Comparison of ENCODE assay signal across 1 cellular context in the genomic region with DNA sequence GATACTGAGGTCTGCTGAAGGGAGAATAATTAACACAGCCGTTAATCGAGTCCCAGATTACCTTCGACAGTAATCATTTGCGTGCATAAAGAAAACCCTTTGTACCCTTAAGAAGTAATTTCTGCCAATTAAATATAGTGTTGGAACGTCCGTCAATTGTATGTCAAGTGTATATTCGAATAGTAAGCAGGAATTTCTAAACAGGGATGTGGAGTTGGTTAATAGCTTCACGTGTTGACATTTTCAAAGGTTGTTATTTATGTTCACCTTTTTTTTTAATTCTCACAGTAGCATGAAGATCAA.
TF ChIP-seq lines count a peak whose summit lies in the region.

No MANE protein-coding gene starts in this region.

TF ChIP-seq in GM12878, 131 proteins besides CTCF, POLR2A, EP300 and RAD21 (continued from another document):
- TF ChIP-seq E4F1 (IDR thresholded peaks at IDR 0.05; ENCODE audit: borderline replicate concordance, partially characterized antibody), result no peak
- no peak for TF ChIP-seq SMARCA5 (IDR thresholded peaks at IDR 0.05)
- no peak for TF ChIP-seq ZNF24 (IDR thresholded peaks at IDR 0.05)
- TF ChIP-seq POLR2AphosphoS5 (IDR thresholded peaks at IDR 0.05; ENCODE audit: low read length), result no peak
- no peak for TF ChIP-seq ELK1 (IDR thresholded peaks at IDR 0.05; ENCODE audit: low read depth, low read length)
- no peak for TF ChIP-seq BCL11A (IDR thresholded peaks at IDR 0.05; ENCODE audit: low read depth, low read length)
- TF ChIP-seq NFXL1 (IDR thresholded peaks at IDR 0.05; ENCODE audit: borderline replicate concordance), result no peak
- TF ChIP-seq CHD4 (IDR thresholded peaks at IDR 0.05), result no peak
- no peak for TF ChIP-seq ATF7 (IDR thresholded peaks at IDR 0.05; ENCODE audit: low read depth)
- no peak for TF ChIP-seq FOS (IDR thresholded peaks at IDR 0.05; ENCODE audit: borderline replicate concordance, extremely low read depth, insufficient read length)
- no peak for TF ChIP-seq JUND (IDR thresholded peaks at IDR 0.05; ENCODE audit: low read depth, low read length)
- no peak for TF ChIP-seq NFIC (IDR thresholded peaks at IDR 0.05; ENCODE audit: low read depth, low read length)
- no peak for TF ChIP-seq FOXM1 (IDR thresholded peaks at IDR 0.05; ENCODE audit: low read depth, low read length)
